In genomic region chr2:178072383-178073301, GRCh38 we compare ENCODE assay signal across 1 cellular context.
A peak's percentile ranks its signal among the peaks of the same experiment; 100 is the strongest.
TF ChIP-seq lines count a peak whose summit lies in the region.

TSS of gene PDE11A (minus strand) at chr2:178072777. CDS start at chr2:178072437, 340 bp downstream.

TF ChIP-seq in HepG2, 621 proteins besides CTCF, POLR2A, EP300 and RAD21 (continued from another document and continues in another):
- TF ChIP-seq SIX4 (CRISPR knock-in tag; IDR thresholded peaks at IDR 0.05) (peak; percentile 88), ZNF431 (CRISPR knock-in tag; IDR thresholded peaks at IDR 0.05; ENCODE audit: borderline replicate concordance, low read depth) (peak; percentile 70), REXO4 (CRISPR knock-in tag; IDR thresholded peaks at IDR 0.05; ENCODE audit: borderline replicate concordance) (no peak), ZNF496 (CRISPR knock-in tag; IDR thresholded peaks at IDR 0.05; ENCODE audit: insufficient replicate concordance) (no peak), SYNCRIP (IDR thresholded peaks at IDR 0.05; ENCODE audit: insufficient read depth, low read depth, low read length) (no peak), HMGXB4 (CRISPR knock-in tag; IDR thresholded peaks at IDR 0.05; ENCODE audit: borderline replicate concordance in 1 of 2, low read depth in 1 of 2) (peak; percentile 80 to 92), ZNF143 (CRISPR knock-in tag; IDR thresholded peaks at IDR 0.05) (peak; percentile 27; the same call in 1 of the 2 replicates), SSRP1 (CRISPR knock-in tag; IDR thresholded peaks at IDR 0.05) (no peak), SMARCE1 (IDR thresholded peaks at IDR 0.05; ENCODE audit: borderline replicate concordance) (no peak), ISL2 (CRISPR knock-in tag; IDR thresholded peaks at IDR 0.05) (peak; percentile 66), BRD4 (CRISPR knock-in tag; IDR thresholded peaks at IDR 0.05) (no peak), EED (CRISPR knock-in tag; IDR thresholded peaks at IDR 0.05) (peak; percentile 85), ZBTB21 (CRISPR knock-in tag; IDR thresholded peaks at IDR 0.05) (no peak), ZFX (CRISPR knock-in tag; IDR thresholded peaks at IDR 0.05; ENCODE audit: low read depth) (peak; percentile 81), ZXDC (CRISPR knock-in tag; IDR thresholded peaks at IDR 0.05) (no peak), ZEB1 (IDR thresholded peaks at IDR 0.05; ENCODE audit: insufficient replicate concordance, low read depth) (no peak), PHF8 (CRISPR knock-in tag; IDR thresholded peaks at IDR 0.05) (peak; percentile 85), RERE (CRISPR knock-in tag; IDR thresholded peaks at IDR 0.05; ENCODE audit: low read depth) (no peak; the same call in 1 of the 2 replicates), ZSCAN20 (CRISPR knock-in tag; IDR thresholded peaks at IDR 0.05; ENCODE audit: borderline replicate concordance) (no peak), ATRX (CRISPR knock-in tag; IDR thresholded peaks at IDR 0.05; ENCODE audit: borderline replicate concordance) (no peak), RFXAP (CRISPR knock-in tag; IDR thresholded peaks at IDR 0.05; ENCODE audit: borderline replicate concordance) (0 out of 2 replicates have a peak, but pooled peaks have one; percentile 33), TARDBP (CRISPR knock-in tag; IDR thresholded peaks at IDR 0.05) (peak; percentile 81; the same call in 1 of the 2 replicates), MTA3 (CRISPR knock-in tag; IDR thresholded peaks at IDR 0.05) (no peak), SIN3A (IDR thresholded peaks at IDR 0.05; ENCODE audit: borderline replicate concordance, low read depth, low read length) (no peak; the same call in 1 of the 2 replicates), FOXA1 (IDR thresholded peaks at IDR 0.05) (no peak), FOXA1 (CRISPR knock-in tag; IDR thresholded peaks at IDR 0.05) (no peak), MZF1 (CRISPR knock-in tag; IDR thresholded peaks at IDR 0.05; ENCODE audit: borderline replicate concordance) (no peak), PPARG (CRISPR knock-in tag; conservative IDR thresholded peaks at IDR 0.05) (no peak), ZBTB25 (CRISPR knock-in tag; IDR thresholded peaks at IDR 0.05) (peak; percentile 51; the same call in 1 of the 2 replicates), ZNF205 (CRISPR knock-in tag; IDR thresholded peaks at IDR 0.05) (peak; percentile 52; the same call in 1 of the 2 replicates), HIC2 (CRISPR knock-in tag; IDR thresholded peaks at IDR 0.05; ENCODE audit: low read depth) (peak; percentile 65; the same call in 1 of the 2 replicates), THAP7 (CRISPR knock-in tag; IDR thresholded peaks at IDR 0.05) (peak; percentile 25; the same call in 1 of the 2 replicates), NR2F1 (CRISPR knock-in tag; IDR thresholded peaks at IDR 0.05) (no peak)
- TF ChIP-seq, protein P1, sequence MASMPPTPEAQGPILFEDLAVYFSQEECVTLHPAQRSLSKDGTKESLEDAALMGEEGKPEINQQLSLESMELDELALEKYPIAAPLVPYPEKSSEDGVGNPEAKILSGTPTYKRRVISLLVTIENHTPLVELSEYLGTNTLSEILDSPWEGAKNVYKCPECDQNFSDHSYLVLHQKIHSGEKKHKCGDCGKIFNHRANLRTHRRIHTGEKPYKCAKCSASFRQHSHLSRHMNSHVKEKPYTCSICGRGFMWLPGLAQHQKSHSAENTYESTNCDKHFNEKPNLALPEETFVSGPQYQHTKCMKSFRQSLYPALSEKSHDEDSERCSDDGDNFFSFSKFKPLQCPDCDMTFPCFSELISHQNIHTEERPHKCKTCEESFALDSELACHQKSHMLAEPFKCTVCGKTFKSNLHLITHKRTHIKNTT (CRISPR knock-in tag; IDR thresholded peaks at IDR 0.05), result no peak
- TF ChIP-seq, protein P2, sequence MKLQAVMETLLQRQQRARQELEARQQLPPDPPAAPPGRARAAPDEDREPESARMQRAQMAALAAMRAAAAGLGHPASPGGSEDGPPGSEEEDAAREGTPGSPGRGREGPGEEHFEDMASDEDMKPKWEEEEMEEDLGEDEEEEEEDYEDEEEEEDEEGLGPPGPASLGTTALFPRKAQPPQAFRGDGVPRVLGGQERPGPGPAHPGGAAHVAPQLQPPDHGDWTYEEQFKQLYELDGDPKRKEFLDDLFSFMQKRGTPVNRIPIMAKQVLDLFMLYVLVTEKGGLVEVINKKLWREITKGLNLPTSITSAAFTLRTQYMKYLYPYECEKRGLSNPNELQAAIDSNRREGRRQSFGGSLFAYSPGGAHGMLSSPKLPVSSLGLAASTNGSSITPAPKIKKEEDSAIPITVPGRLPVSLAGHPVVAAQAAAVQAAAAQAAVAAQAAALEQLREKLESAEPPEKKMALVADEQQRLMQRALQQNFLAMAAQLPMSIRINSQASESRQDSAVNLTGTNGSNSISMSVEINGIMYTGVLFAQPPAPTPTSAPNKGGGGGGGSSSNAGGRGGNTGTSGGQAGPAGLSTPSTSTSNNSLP (IDR thresholded peaks at IDR 0.05; ENCODE audit: low read depth, low read length), result peak; percentile 12; the same call in 1 of the 2 replicates
- TF ChIP-seq, protein P3, sequence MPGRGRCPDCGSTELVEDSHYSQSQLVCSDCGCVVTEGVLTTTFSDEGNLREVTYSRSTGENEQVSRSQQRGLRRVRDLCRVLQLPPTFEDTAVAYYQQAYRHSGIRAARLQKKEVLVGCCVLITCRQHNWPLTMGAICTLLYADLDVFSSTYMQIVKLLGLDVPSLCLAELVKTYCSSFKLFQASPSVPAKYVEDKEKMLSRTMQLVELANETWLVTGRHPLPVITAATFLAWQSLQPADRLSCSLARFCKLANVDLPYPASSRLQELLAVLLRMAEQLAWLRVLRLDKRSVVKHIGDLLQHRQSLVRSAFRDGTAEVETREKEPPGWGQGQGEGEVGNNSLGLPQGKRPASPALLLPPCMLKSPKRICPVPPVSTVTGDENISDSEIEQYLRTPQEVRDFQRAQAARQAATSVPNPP (CRISPR knock-in tag; IDR thresholded peaks at IDR 0.05), result no peak
